ENCODE assay signal across 2 cellular contexts in the genomic region with DNA sequence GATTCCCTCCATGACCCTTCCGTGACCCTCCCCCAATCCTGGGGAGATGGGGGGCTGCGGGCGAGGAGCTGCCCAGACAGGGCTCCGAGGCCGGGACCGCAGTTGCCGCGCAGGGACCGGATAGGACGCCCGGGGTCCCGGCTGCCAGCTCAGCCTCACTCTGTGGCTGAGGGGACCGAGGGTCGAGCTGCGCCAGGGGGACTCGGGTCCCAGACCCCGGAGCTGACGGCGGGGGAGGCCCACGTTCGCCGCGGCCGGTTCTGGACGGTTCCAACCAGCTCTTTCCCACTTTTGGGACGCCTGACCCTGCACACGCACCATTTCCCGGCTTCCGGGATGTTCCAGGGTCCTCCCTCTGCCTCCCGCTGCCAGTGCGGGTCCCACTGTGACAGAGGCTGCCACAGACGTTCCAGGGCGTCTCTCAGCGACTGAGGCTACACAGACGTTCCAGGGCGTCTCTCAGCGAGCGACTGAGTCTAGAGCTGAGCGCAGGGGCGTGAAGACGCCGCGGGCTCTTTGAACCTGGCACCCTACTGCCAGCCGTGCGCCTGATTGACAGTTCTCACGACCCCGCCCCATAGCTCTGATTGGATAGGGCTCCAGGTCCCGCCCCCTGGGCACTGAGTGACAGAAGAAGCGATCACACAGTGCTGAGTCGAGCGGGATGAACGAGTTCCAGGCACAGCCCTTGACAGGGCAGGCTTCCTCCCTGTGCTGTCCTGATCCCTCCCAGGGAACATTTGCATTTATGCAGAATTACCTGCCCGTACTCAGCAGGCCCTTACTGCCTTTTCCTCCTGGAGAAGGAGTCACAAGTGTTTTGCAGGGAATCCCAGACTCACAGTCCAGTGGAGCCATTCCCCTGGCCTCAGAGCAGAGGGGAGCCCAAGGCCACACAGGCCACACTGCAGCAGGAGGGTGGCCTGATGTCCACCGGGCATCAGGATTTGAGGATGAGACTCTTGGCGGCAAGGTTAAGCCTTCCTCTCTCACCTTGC.
A peak's percentile ranks its signal among the peaks of the same experiment; 100 is the strongest.
TF ChIP-seq lines count a peak whose summit lies in the region.

ZNF563 (minus strand) TSS at position 472 of the 998 bp plus-strand sequence; CDS start at position 321, 151 bp downstream.

TF ChIP-seq in IMR-90, 13 proteins besides CTCF, POLR2A, EP300 and RAD21 (continued from another document):
- TF ChIP-seq MAFK (IDR thresholded peaks at IDR 0.05; ENCODE audit: low read depth, low read length): no peak

TF ChIP-seq in neural cell, 6 proteins besides CTCF, POLR2A, EP300 and RAD21 (continued from another document):
- no peak for TF ChIP-seq EZH2 (IDR thresholded peaks at IDR 0.05; ENCODE audit: borderline replicate concordance, insufficient read depth, low read length, poor library complexity, severe bottlenecking)
- peak; percentile 59 for TF ChIP-seq SMC3 (conservative IDR thresholded peaks at IDR 0.05; ENCODE audit: poor library complexity)
- TF ChIP-seq, protein P1, sequence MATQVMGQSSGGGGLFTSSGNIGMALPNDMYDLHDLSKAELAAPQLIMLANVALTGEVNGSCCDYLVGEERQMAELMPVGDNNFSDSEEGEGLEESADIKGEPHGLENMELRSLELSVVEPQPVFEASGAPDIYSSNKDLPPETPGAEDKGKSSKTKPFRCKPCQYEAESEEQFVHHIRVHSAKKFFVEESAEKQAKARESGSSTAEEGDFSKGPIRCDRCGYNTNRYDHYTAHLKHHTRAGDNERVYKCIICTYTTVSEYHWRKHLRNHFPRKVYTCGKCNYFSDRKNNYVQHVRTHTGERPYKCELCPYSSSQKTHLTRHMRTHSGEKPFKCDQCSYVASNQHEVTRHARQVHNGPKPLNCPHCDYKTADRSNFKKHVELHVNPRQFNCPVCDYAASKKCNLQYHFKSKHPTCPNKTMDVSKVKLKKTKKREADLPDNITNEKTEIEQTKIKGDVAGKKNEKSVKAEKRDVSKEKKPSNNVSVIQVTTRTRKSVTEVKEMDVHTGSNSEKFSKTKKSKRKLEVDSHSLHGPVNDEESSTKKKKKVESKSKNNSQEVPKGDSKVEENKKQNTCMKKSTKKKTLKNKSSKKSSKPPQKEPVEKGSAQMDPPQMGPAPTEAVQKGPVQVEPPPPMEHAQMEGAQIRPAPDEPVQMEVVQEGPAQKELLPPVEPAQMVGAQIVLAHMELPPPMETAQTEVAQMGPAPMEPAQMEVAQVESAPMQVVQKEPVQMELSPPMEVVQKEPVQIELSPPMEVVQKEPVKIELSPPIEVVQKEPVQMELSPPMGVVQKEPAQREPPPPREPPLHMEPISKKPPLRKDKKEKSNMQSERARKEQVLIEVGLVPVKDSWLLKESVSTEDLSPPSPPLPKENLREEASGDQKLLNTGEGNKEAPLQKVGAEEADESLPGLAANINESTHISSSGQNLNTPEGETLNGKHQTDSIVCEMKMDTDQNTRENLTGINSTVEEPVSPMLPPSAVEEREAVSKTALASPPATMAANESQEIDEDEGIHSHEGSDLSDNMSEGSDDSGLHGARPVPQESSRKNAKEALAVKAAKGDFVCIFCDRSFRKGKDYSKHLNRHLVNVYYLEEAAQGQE (IDR thresholded peaks at IDR 0.05; ENCODE audit: borderline replicate concordance): peak; percentile 69
- peak; percentile 74 for TF ChIP-seq POLR2AphosphoS5 (IDR thresholded peaks at IDR 0.05)
- peak; percentile 87 for TF ChIP-seq MXI1 (conservative IDR thresholded peaks at IDR 0.05; ENCODE audit: poor library complexity, severe bottlenecking)
